ENCODE assay signal across 17 cellular contexts in the genomic region with DNA sequence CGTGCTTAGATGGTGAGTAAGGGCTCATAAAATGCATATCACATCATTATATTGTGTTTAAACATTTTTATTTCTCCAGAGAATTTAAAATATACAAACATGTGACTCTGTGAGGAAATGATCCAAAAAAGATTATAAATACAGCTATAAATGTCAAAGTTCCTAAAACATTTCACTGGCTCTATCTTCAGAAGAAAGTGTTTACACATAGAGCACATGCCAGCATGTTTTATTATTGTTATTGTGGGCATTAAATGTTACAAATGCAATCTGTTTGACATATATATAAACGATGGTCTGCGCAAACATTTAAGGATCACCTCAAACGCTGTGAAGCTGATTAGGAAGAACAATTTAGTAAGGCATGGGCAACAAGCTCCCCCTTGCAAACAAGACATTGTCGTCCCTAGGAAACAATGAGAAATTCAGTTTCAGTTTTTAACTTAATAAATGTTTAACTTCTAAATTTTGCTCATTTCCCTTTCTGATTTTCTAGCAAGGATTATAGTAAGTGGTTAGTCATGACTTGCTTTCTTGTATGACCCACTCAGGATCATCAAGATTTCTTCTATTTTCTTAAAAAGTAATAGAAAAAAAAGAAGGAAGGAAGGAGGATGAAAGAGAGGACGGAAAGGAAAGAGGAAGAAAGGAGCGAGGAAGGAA.
DNase-seq lines count a peak whose midpoint lies in the region; ATAC-seq and TF ChIP-seq lines count a peak whose summit lies in the region.
"Had no signal": no experiment of that assay in that cellular context is flagged by ENCODE, and none has a peak within 500 bp of the region (broad histone marks: within the 10 kb centered on the region; RNA-seq: fewer than 3 reads in every experiment).

No MANE protein-coding gene starts in this region.

- H3K9me3 ChIP-seq in hepatocyte (ENCODE audit: low read depth) (no peaks in the 10 kb centered on the region), esophagus squamous epithelium (no peaks in the 10 kb centered on the region)
- H3K9me3 ChIP-seq: adrenal gland, gastrocnemius medialis, right lobe of liver had no signal

- no peak overlapping the region for H3K27ac ChIP-seq in hepatocyte
- no peak overlapping the region for H3K27ac ChIP-seq in esophagus squamous epithelium
- H3K27ac ChIP-seq: adrenal gland, gastrocnemius medialis, right lobe of liver had no signal

- H4K20me1 ChIP-seq in hepatocyte (ENCODE audit: insufficient read depth, poor library complexity, severe bottlenecking) = no peaks in the 10 kb centered on the region

- no peak overlapping the region for H2AFZ ChIP-seq in hepatocyte

- no peaks in the 10 kb centered on the region for H3K79me2 ChIP-seq in hepatocyte

- no peaks in the 10 kb centered on the region for H3K36me3 ChIP-seq in hepatocyte (replicated peaks; ENCODE audit: insufficient read depth, low read depth)
- no peaks in the 10 kb centered on the region for H3K36me3 ChIP-seq in esophagus squamous epithelium
- H3K36me3 ChIP-seq: adrenal gland, gastrocnemius medialis, right lobe of liver had no signal

- no peaks in the 10 kb centered on the region for H3K27me3 ChIP-seq in hepatocyte
- no peaks in the 10 kb centered on the region for H3K27me3 ChIP-seq in esophagus squamous epithelium
- H3K27me3 ChIP-seq: adrenal gland, gastrocnemius medialis, right lobe of liver had no signal

- H3K4me2 ChIP-seq in hepatocyte = peak overlapping the region; percentile 20

- DNase-seq in hepatocyte (ENCODE audit: low spot score) (no peak), DMS53 (lab: John Stamatoyannopoulos, UW) (no peak), esophagus squamous epithelium (lab: John Stamatoyannopoulos, UW) (no peak)
- DNase-seq: adrenal gland; dermis blood vessel endothelial cell; EL; gastrocnemius medialis; naive thymus-derived CD8-positive, alpha-beta T cell; NCI-H1092 treated with DMSO at 0.1 percent for 48 hours; NCI-H2081 treated with DMSO at 0.1 percent for 48 hours; NCI-H510A; right lobe of liver had no signal

- H3K9me2 ChIP-seq in hepatocyte (replicated peaks; ENCODE audit: insufficient read depth) = no peaks in the 10 kb centered on the region

- intact Hi-C loops in esophagus squamous epithelium (cut with DNase I) = no loop called here

- H3K4me3 ChIP-seq in hepatocyte = no peak overlapping the region
- no peak overlapping the region for H3K4me3 ChIP-seq in esophagus squamous epithelium
- H3K4me3 ChIP-seq: adrenal gland, gastrocnemius medialis, right lobe of liver had no signal

- WGBS in hepatocyte (ENCODE audit: low lambda C conversion rate, missing lambda C conversion rate) = 49% methylated on average over 7 of the region's 7 CpGs
- WGBS in esophagus squamous epithelium, 2 donors = 45 to 65% methylated on average over 7 of the region's 7 CpGs

- TF ChIP-seq CTCF in hepatocyte (IDR thresholded peaks at IDR 0.05; ENCODE audit: poor library complexity) (no peak), esophagus squamous epithelium (IDR thresholded peaks at IDR 0.05) (no peak)

- peak; percentile 37 for ATAC-seq in GM18870 (IDR thresholded peaks at IDR 0.05; ENCODE audit: unreplicated experiment)
- peak; percentile 52 for ATAC-seq in GM21737 (IDR thresholded peaks at IDR 0.05; ENCODE audit: unreplicated experiment)
- peak; percentile 60 for ATAC-seq in HG03196 (IDR thresholded peaks at IDR 0.05; ENCODE audit: unreplicated experiment)
- no peak for ATAC-seq in GM19351 (IDR thresholded peaks at IDR 0.05; ENCODE audit: unreplicated experiment)
- ATAC-seq: gastrocnemius medialis; naive thymus-derived CD8-positive, alpha-beta T cell; right lobe of liver; stimulated activated effector memory CD8-positive, alpha-beta T cell treated with anti-CD3 and anti-CD28 coated beads, Interleukin-12 subunit alpha, Interleukin-12 subunit beta, amount 100 ng/mL, for 72 hours had no signal

- no peaks in the 10 kb centered on the region for H3K4me1 ChIP-seq in hepatocyte (ENCODE audit: insufficient read depth)
- no peaks in the 10 kb centered on the region for H3K4me1 ChIP-seq in esophagus squamous epithelium
- H3K4me1 ChIP-seq: adrenal gland, gastrocnemius medialis, right lobe of liver had no signal

- TF ChIP-seq POLR2A in esophagus squamous epithelium (IDR thresholded peaks at IDR 0.05) = no peak
